ENCODE assay signal across 20 cellular contexts in the genomic region with DNA sequence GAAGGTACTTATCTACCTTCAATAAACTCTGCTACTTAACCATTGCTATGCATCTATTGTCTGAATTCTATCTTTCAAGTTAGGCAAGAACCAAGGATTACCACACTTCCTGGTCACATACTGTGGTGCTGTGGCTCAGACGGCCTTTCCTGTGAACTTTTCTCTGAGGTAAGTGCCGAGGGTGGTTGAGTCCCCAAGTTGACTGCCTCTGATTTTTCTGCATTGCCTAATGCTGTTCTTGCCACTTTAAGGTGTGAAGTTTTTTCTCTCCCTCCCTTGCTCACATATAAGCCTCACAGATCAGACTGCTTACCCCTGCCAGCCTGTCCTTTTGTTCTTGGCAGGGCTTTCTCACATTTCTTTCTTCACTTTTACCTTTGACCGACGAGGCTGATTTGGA.
"Had no signal": no experiment of that assay in that cellular context is flagged by ENCODE, and none has a peak within 500 bp of the region (broad histone marks: within the 10 kb centered on the region; RNA-seq: fewer than 3 reads in every experiment).

No MANE protein-coding gene starts in this region.

- H3K9ac ChIP-seq: parathyroid adenoma had no signal

- ATAC-seq: gastroesophageal sphincter, lower lobe of right lung, sciatic nerve had no signal

- H3K36me3 Mint-ChIP-seq: immature natural killer cell, naive B cell had no signal

- H3K9me3 ChIP-seq: esophagus muscularis mucosa, gastroesophageal sphincter, left ventricle myocardium inferior, lower lobe of right lung, stomach, thoracic aorta, transverse colon had no signal

- H3K36me3 ChIP-seq: esophagus muscularis mucosa, gastroesophageal sphincter, left ventricle myocardium inferior, lower lobe of right lung, stomach, thoracic aorta, transverse colon had no signal

- H3K4me1 Mint-ChIP-seq: immature natural killer cell, naive B cell, nephron had no signal

- H3K27me3 ChIP-seq: esophagus muscularis mucosa, gastroesophageal sphincter, stomach, transverse colon had no signal

- H3K4me3 ChIP-seq: coronary artery, esophagus muscularis mucosa, gastroesophageal sphincter, left ventricle myocardium inferior, lower lobe of right lung, skin epidermis, stomach, thoracic aorta, transverse colon had no signal

- H3K27ac Mint-ChIP-seq: immature natural killer cell, naive B cell, nephron had no signal

- H3K9me3 Mint-ChIP-seq: nephron had no signal

- DNase-seq: effector CD4-positive, alpha-beta T cell; glutamatergic neuron; immature natural killer cell; left ventricle myocardium inferior; lower lobe of right lung; mesenchymal stem cell; naive B cell; stimulated activated naive CD4-positive, alpha-beta T cell; stomach; substantia nigra; transverse colon had no signal

- H3K27ac ChIP-seq: coronary artery, epithelial cell of prostate, esophagus muscularis mucosa, gastroesophageal sphincter, left ventricle myocardium inferior, lower lobe of right lung, parathyroid adenoma, skin epidermis, stomach, thoracic aorta, transverse colon had no signal

- H3K4me1 ChIP-seq: esophagus muscularis mucosa, gastroesophageal sphincter, left ventricle myocardium inferior, lower lobe of right lung, parathyroid adenoma, stomach, transverse colon had no signal

- H3K27me3 Mint-ChIP-seq: naive B cell had no signal

- H3K4me3 Mint-ChIP-seq: immature natural killer cell, naive B cell, nephron had no signal
